1 cellular context compared by ENCODE assay signal in the genomic region with DNA sequence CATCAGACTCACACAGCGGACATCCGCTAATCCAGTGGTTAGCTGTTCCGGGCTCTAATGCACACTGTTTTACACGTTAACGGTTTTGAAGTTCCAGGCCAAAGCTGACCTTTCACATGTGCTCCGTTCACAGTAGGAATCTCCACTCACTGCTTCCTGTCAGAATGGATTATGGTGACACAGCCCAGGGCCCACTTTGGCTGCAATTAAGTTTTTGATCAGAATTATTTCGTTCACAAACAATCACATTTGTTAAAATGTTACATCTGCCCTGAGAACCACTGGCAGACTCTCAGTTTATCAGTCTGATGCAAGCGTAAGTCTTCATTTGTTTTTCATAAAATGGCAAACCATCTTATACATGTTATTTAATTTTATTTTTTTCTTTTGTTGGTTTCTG.
TF ChIP-seq lines count a peak whose summit lies in the region.

No MANE protein-coding gene starts in this region.

TF ChIP-seq in A549, 52 proteins besides CTCF, POLR2A, EP300 and RAD21 (continued from another document):
- no peak for TF ChIP-seq ZC3H11A (IDR thresholded peaks at IDR 0.05)
